ENCODE assay signal across 24 cellular contexts in genomic region chr12:52608161-52608560, GRCh38. TPM values are rescaled to one million over a fixed set of nuclear protein-coding genes. Genes with fewer than 3 reads are reported as not detected.
"Had no signal": no experiment of that assay in that cellular context is flagged by ENCODE, and none has a peak within 500 bp of the region (broad histone marks: within the 10 kb centered on the region; RNA-seq: fewer than 3 reads in every experiment).

No MANE protein-coding gene starts in this region.

- H3K4me2 ChIP-seq: hepatocyte, smooth muscle cell had no signal

- H3K27ac ChIP-seq: body of pancreas, epithelial cell of prostate, foreskin keratinocyte, hepatocyte, neutrophil, parathyroid adenoma, testis had no signal

- H3K4me1 ChIP-seq: body of pancreas, foreskin keratinocyte, parathyroid adenoma, testis had no signal

- H3K4me3 ChIP-seq: body of pancreas, hepatocyte, smooth muscle cell, testis had no signal

- H3K9me3 ChIP-seq: body of pancreas, neutrophil, testis had no signal

- H3K36me3 Mint-ChIP-seq: stimulated activated effector memory CD8-positive, alpha-beta T cell treated with anti-CD3 and anti-CD28 coated beads, Interleukin-12 subunit alpha, Interleukin-12 subunit beta, amount 100 ng/mL, for 72 hours had no signal

- H3K27me3 ChIP-seq: testis had no signal

- H3K79me2 ChIP-seq: hepatocyte, parathyroid adenoma had no signal

- H3K9me3 Mint-ChIP-seq: activated CD4-positive, alpha-beta T cell treated with anti-CD3 and anti-CD28 coated beads, Interleukin-2, amount 10 ng/mL, durations not matched to agents 24 days and 14 days; natural killer cell; stimulated activated effector memory CD8-positive, alpha-beta T cell treated with anti-CD3 and anti-CD28 coated beads, Interleukin-12 subunit alpha, Interleukin-12 subunit beta, amount 100 ng/mL, for 72 hours; T-helper 2 cell treated with Interferon-gamma antibody and Interleukin-4, amounts not matched to agents 5 μg/mL and 100 μg/mL, for 36 hours had no signal

- H2AFZ ChIP-seq: hepatocyte, parathyroid adenoma had no signal

- H3K27ac Mint-ChIP-seq: activated CD4-positive, alpha-beta T cell treated with anti-CD3 and anti-CD28 coated beads, Interleukin-2, amount 10 ng/mL, durations not matched to agents 24 days and 14 days; activated CD8-positive, alpha-beta T cell treated with anti-CD3 and anti-CD28 coated beads, Interleukin-2, amount 10 ng/mL, durations not matched to agents 7 days and 5 days; stimulated activated effector memory CD8-positive, alpha-beta T cell treated with anti-CD3 and anti-CD28 coated beads, Interleukin-12 subunit alpha, Interleukin-12 subunit beta, amount 100 ng/mL, for 72 hours had no signal

- H3K36me3 ChIP-seq: neutrophil had no signal

- ATAC-seq: activated CD8-positive, alpha-beta T cell treated with anti-CD3 and anti-CD28 coated beads, Interleukin-2, amount 10 ng/mL, durations not matched to agents 7 days and 5 days; body of pancreas; foreskin keratinocyte; left cardiac atrium; natural killer cell; sciatic nerve; stimulated activated effector memory CD8-positive, alpha-beta T cell treated with anti-CD3 and anti-CD28 coated beads, Interleukin-12 subunit alpha, Interleukin-12 subunit beta, amount 100 ng/mL, for 72 hours had no signal

- DNase-seq: activated CD4-positive, alpha-beta T cell treated with anti-CD3 and anti-CD28 coated beads, Interleukin-2, amount 10 ng/mL, durations not matched to agents 24 days and 14 days; activated CD4-positive, CD25-positive, alpha-beta regulatory T cell; activated CD8-positive, alpha-beta T cell treated with anti-CD3 and anti-CD28 coated beads, Interleukin-2, amount 10 ng/mL, durations not matched to agents 7 days and 5 days; body of pancreas; foreskin keratinocyte; left cardiac atrium; mesenchymal stem cell; natural killer cell; stimulated activated CD4-positive, alpha-beta T cell treated with anti-CD3 and anti-CD28 coated beads, Interleukin-4, amount 100 ng/mL, for 1 hour; SW 1271; testis had no signal

- H3K4me3 Mint-ChIP-seq: activated CD4-positive, alpha-beta T cell treated with anti-CD3 and anti-CD28 coated beads, Interleukin-2, amount 10 ng/mL, durations not matched to agents 24 days and 14 days; activated CD8-positive, alpha-beta T cell treated with anti-CD3 and anti-CD28 coated beads, Interleukin-2, amount 10 ng/mL, durations not matched to agents 7 days and 5 days; natural killer cell; stimulated activated effector memory CD8-positive, alpha-beta T cell treated with anti-CD3 and anti-CD28 coated beads, Interleukin-12 subunit alpha, Interleukin-12 subunit beta, amount 100 ng/mL, for 72 hours; T-helper 2 cell treated with Interferon-gamma antibody and Interleukin-4, amounts not matched to agents 5 μg/mL and 100 μg/mL, for 36 hours had no signal

- H3K9ac ChIP-seq: parathyroid adenoma had no signal

- H3K27me3 Mint-ChIP-seq: activated CD4-positive, alpha-beta T cell treated with anti-CD3 and anti-CD28 coated beads, Interleukin-2, amount 10 ng/mL, durations not matched to agents 24 days and 14 days had no signal

RNA-seq across cellular contexts. Expression of gene KRT72, which starts 6.9 kb away (rescaled TPM):
- total RNA-seq: body of pancreas, cardiac septum, dermis microvascular lymphatic vessel endothelial cell, fibroblast of lung, foreskin keratinocyte, hepatocyte, left cardiac atrium, mucosa of gallbladder, smooth muscle cell, urinary bladder had no signal
- polyA plus RNA-seq: fibroblast of lung, foreskin keratinocyte, hepatocyte, smooth muscle cell, urinary bladder had no signal

RNA-seq across cellular contexts. Expression of gene KRT73, which starts 10.2 kb away (rescaled TPM):
- total RNA-seq: activated CD4-positive, alpha-beta T cell treated with anti-CD3 and anti-CD28 coated beads, Interleukin-2, amount 10 ng/mL, durations not matched to agents 24 days and 14 days; cardiac septum; dermis microvascular lymphatic vessel endothelial cell; fibroblast of lung; foreskin keratinocyte; hepatocyte; left cardiac atrium; mucosa of gallbladder; sciatic nerve; smooth muscle cell had no signal
- polyA plus RNA-seq: fibroblast of lung, foreskin keratinocyte, hepatocyte, smooth muscle cell, urinary bladder had no signal

RNA-seq across cellular contexts. Expression of gene KRT74, which starts 34.5 kb away (rescaled TPM):
- total RNA-seq: activated CD4-positive, alpha-beta T cell treated with anti-CD3 and anti-CD28 coated beads, Interleukin-2, amount 10 ng/mL, durations not matched to agents 24 days and 14 days; activated CD8-positive, alpha-beta T cell treated with anti-CD3 and anti-CD28 coated beads, Interleukin-2, amount 10 ng/mL, durations not matched to agents 7 days and 5 days; body of pancreas; cardiac septum; dermis microvascular lymphatic vessel endothelial cell; fibroblast of lung; foreskin keratinocyte; hepatocyte; left cardiac atrium; mucosa of gallbladder; sciatic nerve; smooth muscle cell; urinary bladder had no signal
- polyA plus RNA-seq: fibroblast of lung, hepatocyte, smooth muscle cell, urinary bladder had no signal

RNA-seq across cellular contexts. Expression of gene KRT2, which starts 43.9 kb away (rescaled TPM):
- total RNA-seq: activated CD4-positive, alpha-beta T cell treated with anti-CD3 and anti-CD28 coated beads, Interleukin-2, amount 10 ng/mL, durations not matched to agents 24 days and 14 days; body of pancreas; cardiac septum; dermis microvascular lymphatic vessel endothelial cell; fibroblast of lung; foreskin keratinocyte; hepatocyte; left cardiac atrium; mucosa of gallbladder; sciatic nerve; smooth muscle cell; testis; urinary bladder had no signal
- polyA plus RNA-seq: fibroblast of lung, foreskin keratinocyte, hepatocyte, smooth muscle cell, urinary bladder had no signal

RNA-seq across cellular contexts. Expression of gene KRT71, which starts 55.2 kb away (rescaled TPM):
- total RNA-seq: activated CD4-positive, alpha-beta T cell treated with anti-CD3 and anti-CD28 coated beads, Interleukin-2, amount 10 ng/mL, durations not matched to agents 24 days and 14 days; activated CD8-positive, alpha-beta T cell treated with anti-CD3 and anti-CD28 coated beads, Interleukin-2, amount 10 ng/mL, durations not matched to agents 7 days and 5 days; body of pancreas; cardiac septum; dermis microvascular lymphatic vessel endothelial cell; fibroblast of lung; foreskin keratinocyte; hepatocyte; left cardiac atrium; mucosa of gallbladder; natural killer cell; sciatic nerve; smooth muscle cell; urinary bladder had no signal
- polyA plus RNA-seq: fibroblast of lung, foreskin keratinocyte, hepatocyte, smooth muscle cell, urinary bladder had no signal
